Comparison of ENCODE assay signal across 19 cellular contexts in genomic region chr15:99085413-99086326, GRCh38. TPM values are rescaled to one million over a fixed set of nuclear protein-coding genes. Genes with fewer than 3 reads are reported as not detected.
DNase-seq lines count a peak whose midpoint lies in the region; ATAC-seq, FAIRE-seq and TF ChIP-seq lines count a peak whose summit lies in the region.
"Had no signal": no experiment of that assay in that cellular context is flagged by ENCODE, and none has a peak within 500 bp of the region (broad histone marks: within the 10 kb centered on the region; RNA-seq: fewer than 3 reads in every experiment).

No MANE protein-coding gene starts in this region.

- no peak overlapping the region for H3K27ac Mint-ChIP-seq in chondrocyte (ENCODE audit: unreplicated experiment)

- H3K9me3 ChIP-seq in lower lobe of right lung = no peaks in the 10 kb centered on the region
- H3K9me3 ChIP-seq: mucosa of descending colon had no signal

- H3K4me1 ChIP-seq in lower lobe of right lung = no peaks in the 10 kb centered on the region

- H3K9me3 Mint-ChIP-seq in chondrocyte (ENCODE audit: low read depth) = no peaks in the 10 kb centered on the region

- FAIRE-seq in GM12892 (lab: Jason Lieb, UNC) = no peak
- FAIRE-seq: islet of Langerhans, small intestine had no signal

- H3K4me3 Mint-ChIP-seq in chondrocyte (ENCODE audit: unreplicated experiment) = no peak overlapping the region

- H3K27ac ChIP-seq in lower lobe of right lung = no peak overlapping the region

- H3K27me3 ChIP-seq in lower lobe of right lung (ENCODE audit: low read depth) = no peaks in the 10 kb centered on the region

- H3K4me1 Mint-ChIP-seq in chondrocyte (ENCODE audit: low read depth) = no peaks in the 10 kb centered on the region

- TF ChIP-seq CTCF in AG04449 (IDR thresholded peaks at IDR 0.05; ENCODE audit: insufficient read depth, low read length, missing control alignments) = no peak
- no peak for TF ChIP-seq CTCF in chondrocyte (IDR thresholded peaks at IDR 0.05)
- no peak for TF ChIP-seq CTCF in lower lobe of right lung (IDR thresholded peaks at IDR 0.05)

- H3K4me3 ChIP-seq in AG04449 (ENCODE audit: low read depth, low read length) = no peak overlapping the region
- H3K4me3 ChIP-seq in lower lobe of right lung = no peak overlapping the region
- H3K4me3 ChIP-seq: mucosa of descending colon had no signal

- H3K36me3 Mint-ChIP-seq in chondrocyte (ENCODE audit: low read depth) = no peaks in the 10 kb centered on the region

- no peak for TF ChIP-seq POLR2A in GM12892 (IDR thresholded peaks at IDR 0.05; ENCODE audit: low read depth, low read length)

- H3K36me3 ChIP-seq in lower lobe of right lung = no peaks in the 10 kb centered on the region

- H3K27me3 Mint-ChIP-seq in chondrocyte (ENCODE audit: low read depth) = peaks cover 9% of the 10 kb centered on the region

- ATAC-seq in esophagus mucosa (no peak), lower lobe of right lung (no peak)
- ATAC-seq: mucosa of descending colon had no signal

- intact Hi-C loops in lower lobe of right lung (cut with DNase I) = no loop called here

- DNase-seq in AG04449 (ENCODE audit: low read depth, low spot score) (peak; percentile 82), HS-27A (ENCODE audit: low read depth) (peak; percentile 14), chondrocyte (ENCODE audit: low spot score) (peak; percentile 30), iris pigment epithelial cell (ENCODE audit: low read depth) (peak; percentile 86), GM12892 (ENCODE audit: insufficient read length) (no peak), lower lobe of right lung (no peak), NCI-H526 treated with DMSO at 0.1 percent for 48 hours (lab: John Stamatoyannopoulos, UW) (no peak)
- DNase-seq: activated CD4-positive, alpha-beta T cell treated with anti-CD3 and anti-CD28 coated beads for 1 hour; activated naive CD4-positive, alpha-beta T cell treated with anti-CD3 and anti-CD28 coated beads, Interleukin-2, amount 50 U/mL, for 16 hours; activated T-cell treated with anti-CD3 and anti-CD28 coated beads for 4 hours; COR-L47; effector memory CD4-positive, alpha-beta T cell; GF-D8; mucosa of descending colon; NCI-H1436; small intestine; stimulated activated naive CD4-positive, alpha-beta T cell had no signal

- CTCF ChIA-PET in AG04449 (lab: Yijun Ruan, JAX) = interaction anchor here (1.3 to 8.9 kb wide), 4 partner anchors 9 to 566 kb away, joined by 4 to 116 read pairs (median 16); no protein-coding TSS in a partner anchor

- POLR2A ChIA-PET in AG04449 (lab: Yijun Ruan, JAX) = interaction anchor here (0.6 kb wide), 1 partner anchor 123 kb away, joined by 3 read pairs; no protein-coding TSS in a partner anchor

RNA-seq across cellular contexts. Expression of gene SYNM, which starts 19.2 kb away (rescaled TPM):
- 13.2 to 23.4 TPM (median 22.1 TPM) in 3 replicates for total RNA-seq in chondrocyte
- total RNA-seq in esophagus mucosa = 6.0 TPM
- 0.23 TPM for polyA plus RNA-seq in GM12892 (2012; ENCODE audit: missing spikeins)
- total RNA-seq in lower lobe of right lung = 26.8 TPM

Comparison
In these comparisons a context has a peak if more than half of its experiments do, and no peak if none do; other contexts are left out.
1. DNase-seq: peak in AG04449 (single experiment), HS-27A (single experiment), chondrocyte (single experiment) and iris pigment epithelial cell (single experiment); none in GM12892 (single experiment), lower lobe of right lung (single experiment) and NCI-H526 treated with DMSO at 0.1 percent for 48 hours (single experiment).